Comparison of ENCODE assay signal across 1 cellular context in genomic region chr12:92928962-92929915, GRCh38.
TF ChIP-seq lines count a peak whose summit lies in the region.

Gene EEA1, minus strand, starts transcription at chr12:92929295. Its CDS starts 229 bp downstream, at chr12:92929066.

TF ChIP-seq in HepG2, 621 proteins besides CTCF, POLR2A, EP300 and RAD21 (continued from another document and continues in another):
- TF ChIP-seq, protein P1, sequence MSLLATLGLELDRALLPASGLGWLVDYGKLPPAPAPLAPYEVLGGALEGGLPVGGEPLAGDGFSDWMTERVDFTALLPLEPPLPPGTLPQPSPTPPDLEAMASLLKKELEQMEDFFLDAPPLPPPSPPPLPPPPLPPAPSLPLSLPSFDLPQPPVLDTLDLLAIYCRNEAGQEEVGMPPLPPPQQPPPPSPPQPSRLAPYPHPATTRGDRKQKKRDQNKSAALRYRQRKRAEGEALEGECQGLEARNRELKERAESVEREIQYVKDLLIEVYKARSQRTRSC (CRISPR knock-in tag; IDR thresholded peaks at IDR 0.05; ENCODE audit: low read depth): peak; percentile 94
- peak; percentile 89; the same call in 1 of the 2 replicates for TF ChIP-seq ZIK1 (CRISPR knock-in tag; IDR thresholded peaks at IDR 0.05; ENCODE audit: borderline replicate concordance, low read depth)
- no peak for TF ChIP-seq CEBPB (IDR thresholded peaks at IDR 0.05; ENCODE audit: borderline replicate concordance, low read depth, low read length)
- no peak for TF ChIP-seq SRSF4 (IDR thresholded peaks at IDR 0.05; ENCODE audit: low read depth, low read length, poor library complexity, severe bottlenecking)
- peak; percentile 95 for TF ChIP-seq ZBTB7B (CRISPR knock-in tag; IDR thresholded peaks at IDR 0.05)
- TF ChIP-seq, protein P2, sequence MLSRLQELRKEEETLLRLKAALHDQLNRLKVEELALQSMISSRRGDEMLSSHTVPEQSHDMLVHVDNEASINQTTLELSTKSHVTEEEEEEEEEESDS (CRISPR knock-in tag; IDR thresholded peaks at IDR 0.05; ENCODE audit: borderline replicate concordance): no peak
- TF ChIP-seq ZNF281 (CRISPR knock-in tag; IDR thresholded peaks at IDR 0.05; ENCODE audit: borderline replicate concordance): peak; percentile 61
- peak; percentile 42; the same call in 1 of the 2 replicates for TF ChIP-seq ZBTB21 (CRISPR knock-in tag; IDR thresholded peaks at IDR 0.05)
- no peak for TF ChIP-seq TOPORS (CRISPR knock-in tag; IDR thresholded peaks at IDR 0.05)
- TF ChIP-seq, protein P3, sequence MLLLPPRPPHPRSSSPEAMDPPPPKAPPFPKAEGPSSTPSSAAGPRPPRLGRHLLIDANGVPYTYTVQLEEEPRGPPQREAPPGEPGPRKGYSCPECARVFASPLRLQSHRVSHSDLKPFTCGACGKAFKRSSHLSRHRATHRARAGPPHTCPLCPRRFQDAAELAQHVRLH (CRISPR knock-in tag; IDR thresholded peaks at IDR 0.05; ENCODE audit: borderline replicate concordance, low read depth): peak; percentile 71; the same call in 1 of the 2 replicates
- no peak for TF ChIP-seq AFF4 (CRISPR knock-in tag; IDR thresholded peaks at IDR 0.05)
- peak; percentile 40; the same call in 1 of the 2 replicates for TF ChIP-seq FOXA3 (CRISPR knock-in tag; IDR thresholded peaks at IDR 0.05)
- TF ChIP-seq NR3C1 (CRISPR knock-in tag; IDR thresholded peaks at IDR 0.05): no peak
- 0 out of 2 replicates have a peak, but pooled peaks have one; percentile 49 for TF ChIP-seq SATB2 (CRISPR knock-in tag; IDR thresholded peaks at IDR 0.05)
- 0 out of 2 replicates have a peak, but pooled peaks have one; percentile 72 for TF ChIP-seq PAWR (CRISPR knock-in tag; IDR thresholded peaks at IDR 0.05; ENCODE audit: borderline replicate concordance)
- 0 out of 2 replicates have a peak, but pooled peaks have one; percentile 55 for TF ChIP-seq ZNF557 (CRISPR knock-in tag; IDR thresholded peaks at IDR 0.05)
- peak; percentile 71 for TF ChIP-seq ZFY (CRISPR knock-in tag; IDR thresholded peaks at IDR 0.05)
- no peak; the same call in 1 of the 2 replicates for TF ChIP-seq ZXDC (CRISPR knock-in tag; IDR thresholded peaks at IDR 0.05)
- peak; percentile 69; the same call in 1 of the 2 replicates for TF ChIP-seq ZNF34 (CRISPR knock-in tag; IDR thresholded peaks at IDR 0.05; ENCODE audit: borderline replicate concordance)
- TF ChIP-seq HOXA9 (CRISPR knock-in tag; IDR thresholded peaks at IDR 0.05; ENCODE audit: borderline replicate concordance): no peak
- TF ChIP-seq, protein P4, sequence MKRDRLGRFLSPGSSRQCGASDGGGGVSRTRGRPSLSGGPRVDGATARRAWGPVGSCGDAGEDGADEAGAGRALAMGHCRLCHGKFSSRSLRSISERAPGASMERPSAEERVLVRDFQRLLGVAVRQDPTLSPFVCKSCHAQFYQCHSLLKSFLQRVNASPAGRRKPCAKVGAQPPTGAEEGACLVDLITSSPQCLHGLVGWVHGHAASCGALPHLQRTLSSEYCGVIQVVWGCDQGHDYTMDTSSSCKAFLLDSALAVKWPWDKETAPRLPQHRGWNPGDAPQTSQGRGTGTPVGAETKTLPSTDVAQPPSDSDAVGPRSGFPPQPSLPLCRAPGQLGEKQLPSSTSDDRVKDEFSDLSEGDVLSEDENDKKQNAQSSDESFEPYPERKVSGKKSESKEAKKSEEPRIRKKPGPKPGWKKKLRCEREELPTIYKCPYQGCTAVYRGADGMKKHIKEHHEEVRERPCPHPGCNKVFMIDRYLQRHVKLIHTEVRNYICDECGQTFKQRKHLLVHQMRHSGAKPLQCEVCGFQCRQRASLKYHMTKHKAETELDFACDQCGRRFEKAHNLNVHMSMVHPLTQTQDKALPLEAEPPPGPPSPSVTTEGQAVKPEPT (CRISPR knock-in tag; IDR thresholded peaks at IDR 0.05; ENCODE audit: low read depth): no peak
- peak; percentile 89 for TF ChIP-seq ZMYM2 (CRISPR knock-in tag; IDR thresholded peaks at IDR 0.05)
- 0 out of 2 replicates have a peak, but pooled peaks have one; percentile 32 for TF ChIP-seq ATF6 (CRISPR knock-in tag; conservative IDR thresholded peaks at IDR 0.05)
- peak; percentile 91 for TF ChIP-seq TFDP2 (CRISPR knock-in tag; IDR thresholded peaks at IDR 0.05)
- peak; percentile 59; the same call in 1 of the 2 replicates for TF ChIP-seq ATF2 (CRISPR knock-in tag; IDR thresholded peaks at IDR 0.05)
- TF ChIP-seq FOSL2 (CRISPR knock-in tag; IDR thresholded peaks at IDR 0.05): peak; percentile 37; the same call in 1 of the 2 replicates
- TF ChIP-seq STAG1 (CRISPR knock-in tag; IDR thresholded peaks at IDR 0.05): peak; percentile 14; the same call in 1 of the 2 replicates
- peak; percentile 78 for TF ChIP-seq THRA (CRISPR knock-in tag; IDR thresholded peaks at IDR 0.05; ENCODE audit: borderline replicate concordance)
- TF ChIP-seq ZNF275 (CRISPR knock-in tag; IDR thresholded peaks at IDR 0.05; ENCODE audit: borderline replicate concordance): peak; percentile 71; the same call in 1 of the 2 replicates
- TF ChIP-seq ZMYM3 (CRISPR knock-in tag; IDR thresholded peaks at IDR 0.05): peak; percentile 55; the same call in 1 of the 2 replicates
- no peak for TF ChIP-seq BRF2 (CRISPR knock-in tag; IDR thresholded peaks at IDR 0.05)
- no peak; the same call in 1 of the 2 replicates for TF ChIP-seq SP140L (CRISPR knock-in tag; IDR thresholded peaks at IDR 0.05; ENCODE audit: borderline replicate concordance)
- TF ChIP-seq ZNF382 (CRISPR knock-in tag; IDR thresholded peaks at IDR 0.05; ENCODE audit: borderline replicate concordance): no peak
